ENCODE assay signal across 15 cellular contexts in genomic region chr11:65716294-65716693, GRCh38. TPM values are rescaled to one million over a fixed set of nuclear protein-coding genes. Genes with fewer than 3 reads are reported as not detected.
DNase-seq lines count a peak whose midpoint lies in the region; ATAC-seq and TF ChIP-seq lines count a peak whose summit lies in the region.
"Had no signal": no experiment of that assay in that cellular context is flagged by ENCODE, and none has a peak within 500 bp of the region (broad histone marks: within the 10 kb centered on the region; RNA-seq: fewer than 3 reads in every experiment).

No MANE protein-coding gene starts in this region.

- no peaks in the 10 kb centered on the region for H3K9me3 Mint-ChIP-seq in activated naive CD4-positive, alpha-beta T cell treated with anti-CD3 and anti-CD28 coated beads, Interleukin-2, amount 50 U/mL, for 72 hours
- H3K9me3 Mint-ChIP-seq in HFFc6, result no peaks in the 10 kb centered on the region
- no peaks in the 10 kb centered on the region for H3K9me3 Mint-ChIP-seq in central memory CD8-positive, alpha-beta T cell
- no peaks in the 10 kb centered on the region for H3K9me3 Mint-ChIP-seq in activated T-helper 2 cell treated with anti-CD3 and anti-CD28 coated beads, Interferon-gamma antibody, Interleukin-2, Interleukin-4, amounts not matched to agents 10 μg/mL and 5 μg/mL and 100 μg/mL, durations not matched to agents 14 hours and 24 hours and 36 hours

- intact Hi-C loops in spleen (cut with DNase I; ENCODE audit: low total_unique reads), result loop anchor here (10.0 kb wide), 2 partner anchors 99 to 279 kb away; no protein-coding TSS in a partner anchor
- intact Hi-C loops in activated T-helper 2 cell treated with anti-CD3 and anti-CD28 coated beads, Interferon-gamma antibody, Interleukin-2, Interleukin-4, amounts not matched to agents 10 μg/mL and 5 μg/mL and 100 μg/mL, durations not matched to agents 14 hours and 24 hours and 36 hours (cut with micrococcal nuclease), result no loop called here

- TF ChIP-seq POLR2A in spleen (IDR thresholded peaks at IDR 0.05), result no peak

- H3K36me3 ChIP-seq in spleen, result peaks cover 6 to 71% (median 65%) of the 10 kb centered on the region in 6 donors

- peaks cover 44 to 45% of the 10 kb centered on the region in 2 donors for H3K36me3 Mint-ChIP-seq in activated naive CD4-positive, alpha-beta T cell treated with anti-CD3 and anti-CD28 coated beads, Interleukin-2, amount 50 U/mL, for 72 hours
- peaks cover 43% of the 10 kb centered on the region for H3K36me3 Mint-ChIP-seq in HFFc6 (ENCODE audit: low read depth)
- H3K36me3 Mint-ChIP-seq in central memory CD8-positive, alpha-beta T cell (ENCODE audit: insufficient read depth), result peaks cover 54% of the 10 kb centered on the region
- peaks cover 72% of the 10 kb centered on the region for H3K36me3 Mint-ChIP-seq in activated T-helper 2 cell treated with anti-CD3 and anti-CD28 coated beads, Interferon-gamma antibody, Interleukin-2, Interleukin-4, amounts not matched to agents 10 μg/mL and 5 μg/mL and 100 μg/mL, durations not matched to agents 14 hours and 24 hours and 36 hours (ENCODE audit: low read depth)

- ATAC-seq in activated naive CD4-positive, alpha-beta T cell treated with anti-CD3 and anti-CD28 coated beads, Interleukin-2, amount 50 U/mL, for 72 hours, result no peak
- no peak for ATAC-seq in central memory CD8-positive, alpha-beta T cell (replicated peaks; ENCODE audit: extremely low read depth, poor library complexity, severe bottlenecking)

- no peak overlapping the region for H3K4me3 Mint-ChIP-seq in HFFc6
- no peak overlapping the region for H3K4me3 Mint-ChIP-seq in central memory CD8-positive, alpha-beta T cell
- H3K4me3 Mint-ChIP-seq in activated T-helper 2 cell treated with anti-CD3 and anti-CD28 coated beads, Interferon-gamma antibody, Interleukin-2, Interleukin-4, amounts not matched to agents 10 μg/mL and 5 μg/mL and 100 μg/mL, durations not matched to agents 14 hours and 24 hours and 36 hours (ENCODE audit: low read depth), result no peak overlapping the region

- peak overlapping the region; percentile 15 to 57 for H3K27ac Mint-ChIP-seq in activated naive CD4-positive, alpha-beta T cell treated with anti-CD3 and anti-CD28 coated beads, Interleukin-2, amount 50 U/mL, for 72 hours
- peak overlapping the region; percentile 51; the same call in 1 of the 2 replicates for H3K27ac Mint-ChIP-seq in HFFc6
- peak overlapping the region; percentile 16 for H3K27ac Mint-ChIP-seq in central memory CD8-positive, alpha-beta T cell (ENCODE audit: low read depth)
- H3K27ac Mint-ChIP-seq in activated T-helper 2 cell treated with anti-CD3 and anti-CD28 coated beads, Interferon-gamma antibody, Interleukin-2, Interleukin-4, amounts not matched to agents 10 μg/mL and 5 μg/mL and 100 μg/mL, durations not matched to agents 14 hours and 24 hours and 36 hours, result no peak overlapping the region

- no peaks in the 10 kb centered on the region for H3K27me3 ChIP-seq in spleen (replicated peaks in 1 of 7)

- peaks cover 10% of the 10 kb centered on the region for H3K27me3 Mint-ChIP-seq in HFFc6 (ENCODE audit: insufficient read depth)
- H3K27me3 Mint-ChIP-seq in central memory CD8-positive, alpha-beta T cell, result no peaks in the 10 kb centered on the region
- H3K27me3 Mint-ChIP-seq in activated T-helper 2 cell treated with anti-CD3 and anti-CD28 coated beads, Interferon-gamma antibody, Interleukin-2, Interleukin-4, amounts not matched to agents 10 μg/mL and 5 μg/mL and 100 μg/mL, durations not matched to agents 14 hours and 24 hours and 36 hours (ENCODE audit: low read depth), result no peaks in the 10 kb centered on the region

- H3K4me1 Mint-ChIP-seq in HFFc6 (ENCODE audit: low read depth), result peaks cover 38% of the 10 kb centered on the region
- H3K4me1 Mint-ChIP-seq in central memory CD8-positive, alpha-beta T cell, result peaks cover 48% of the 10 kb centered on the region
- peaks cover 29% of the 10 kb centered on the region for H3K4me1 Mint-ChIP-seq in activated T-helper 2 cell treated with anti-CD3 and anti-CD28 coated beads, Interferon-gamma antibody, Interleukin-2, Interleukin-4, amounts not matched to agents 10 μg/mL and 5 μg/mL and 100 μg/mL, durations not matched to agents 14 hours and 24 hours and 36 hours (ENCODE audit: low read depth)

- TF ChIP-seq CTCF in HFFc6 (IDR thresholded peaks at IDR 0.05), result no peak
- TF ChIP-seq CTCF in spleen (IDR thresholded peaks at IDR 0.05 in 8 of 11, conservative IDR thresholded peaks at IDR 0.05 in 3 of 11), result no peak

- peaks cover 22 to 77% (median 45%) of the 10 kb centered on the region in 6 donors for H3K4me1 ChIP-seq in spleen

- DNase-seq in activated naive CD4-positive, alpha-beta T cell treated with anti-CD3 and anti-CD28 coated beads, Interleukin-2, amount 50 U/mL, for 72 hours (ENCODE audit: low spot score in 2 of 2), result no peak
- DNase-seq in activated naive CD4-positive, alpha-beta T cell treated with anti-CD3 and anti-CD28 coated beads, Interleukin-2, amount 50 U/mL, for 16 hours, result no peak
- no peak for DNase-seq in HFFc6
- no peak for DNase-seq in central memory CD8-positive, alpha-beta T cell (ENCODE audit: low spot score in 2 of 2)
- DNase-seq in spleen, result peak; percentile 36
- DNase-seq in activated T-helper 2 cell treated with anti-CD3 and anti-CD28 coated beads, Interferon-gamma antibody, Interleukin-2, Interleukin-4, amounts not matched to agents 10 μg/mL and 5 μg/mL and 100 μg/mL, durations not matched to agents 14 hours and 24 hours and 36 hours (ENCODE audit: low spot score), result no peak
- no peak for DNase-seq in NCI-H1417 treated with DMSO at 0.1 percent for 48 hours (lab: John Stamatoyannopoulos, UW)
- no peak for DNase-seq in OCI-M2 (lab: John Stamatoyannopoulos, UW; ENCODE audit: unreplicated experiment)
- DNase-seq: DMS53, KG1, NCI-H1092 treated with DMSO at 0.1 percent for 48 hours, NCI-H1930, NCI-H2171 treated with DMSO at 0.1 percent for 48 hours, NCI-H510A treated with DMSO at 0.1 percent for 48 hours, RPMI8226 had no signal

- WGBS in spleen, 5 donors, result 74 to 94% (median 85%) methylated on average over 7 of the region's 7 CpGs

- H3K4me3 ChIP-seq in spleen, result no peak overlapping the region

- H3K9me3 ChIP-seq in spleen, result no peaks in the 10 kb centered on the region

- no peak overlapping the region for H3K27ac ChIP-seq in spleen

RNA-seq across cellular contexts. Expression of gene KAT5, which starts 4.2 kb away (rescaled TPM):
- total RNA-seq in activated naive CD4-positive, alpha-beta T cell treated with anti-CD3 and anti-CD28 coated beads, Interleukin-2, amount 50 U/mL, for 72 hours, result 100 to 1,000 TPM in 1 of 2 donors, 10 to 100 TPM in 1; 61.4 to 106 TPM
- total RNA-seq in HFFc6 (2021; fragmentation: NEBNext Ultra II Directional; extraction: Animal tissue kit (Norgen Biotek cat#: 25700)), result 10 to 100 TPM; 36.5 to 42.6 (median 38.9) TPM
- 10 to 100 TPM; 55.0 to 85.8 (median 63.6) TPM for total RNA-seq in spleen
- 100 to 1,000 TPM in 1 of 3 donors, 10 to 100 TPM in 2; 55.3 to 103 (median 72.4) TPM for polyA plus RNA-seq in spleen
- total RNA-seq in activated T-helper 2 cell treated with anti-CD3 and anti-CD28 coated beads, Interferon-gamma antibody, Interleukin-2, Interleukin-4, amounts not matched to agents 10 μg/mL and 5 μg/mL and 100 μg/mL, durations not matched to agents 14 hours and 24 hours and 36 hours, result 76.3 and 79.4 TPM in 2 replicates

RNA-seq across cellular contexts. Expression of gene RNASEH2C, which starts 4.3 kb away (rescaled TPM):
- total RNA-seq in activated naive CD4-positive, alpha-beta T cell treated with anti-CD3 and anti-CD28 coated beads, Interleukin-2, amount 50 U/mL, for 72 hours, result 10 to 100 TPM; 40.9 to 93.0 TPM
- 10 to 100 TPM; 54.0 to 85.6 (median 61.4) TPM for total RNA-seq in HFFc6 (2021; fragmentation: NEBNext Ultra II Directional; extraction: Animal tissue kit (Norgen Biotek cat#: 25700))
- 100 to 1,000 TPM in 2 of 7 donors, 10 to 100 TPM in 5; 51.0 to 141 (median 54.4) TPM for total RNA-seq in spleen
- 100 to 1,000 TPM in 2 of 3 donors, 10 to 100 TPM in 1; 56.3 to 124 (median 112) TPM for polyA plus RNA-seq in spleen
- total RNA-seq in activated T-helper 2 cell treated with anti-CD3 and anti-CD28 coated beads, Interferon-gamma antibody, Interleukin-2, Interleukin-4, amounts not matched to agents 10 μg/mL and 5 μg/mL and 100 μg/mL, durations not matched to agents 14 hours and 24 hours and 36 hours, result 85.0 and 94.0 TPM in 2 replicates

RNA-seq across cellular contexts. Expression of gene RELA, which starts 53.6 kb away (rescaled TPM):
- total RNA-seq in activated naive CD4-positive, alpha-beta T cell treated with anti-CD3 and anti-CD28 coated beads, Interleukin-2, amount 50 U/mL, for 72 hours, result 10 to 100 TPM; 81.7 to 97.8 TPM
- 10 to 100 TPM; 66.9 to 72.7 (median 69.5) TPM for total RNA-seq in HFFc6 (2021; fragmentation: NEBNext Ultra II Directional; extraction: Animal tissue kit (Norgen Biotek cat#: 25700))
- total RNA-seq in spleen, result 100 to 1,000 TPM in 1 of 7 donors, 10 to 100 TPM in 6; 68.2 to 115 (median 85.3) TPM
- 10 to 100 TPM; 25.8 to 43.0 (median 25.9) TPM for polyA plus RNA-seq in spleen
- 86.9 and 89.3 TPM in 2 replicates for total RNA-seq in activated T-helper 2 cell treated with anti-CD3 and anti-CD28 coated beads, Interferon-gamma antibody, Interleukin-2, Interleukin-4, amounts not matched to agents 10 μg/mL and 5 μg/mL and 100 μg/mL, durations not matched to agents 14 hours and 24 hours and 36 hours
